Comparison of ENCODE assay signal across 8 cellular contexts in genomic region chr9:120875954-120876841, GRCh38. TPM values are rescaled to one million over a fixed set of nuclear protein-coding genes. Genes with fewer than 3 reads are reported as not detected.
DNase-seq lines count a peak whose midpoint lies in the region; ATAC-seq and TF ChIP-seq lines count a peak whose summit lies in the region.

No MANE protein-coding gene starts in this region.

- DNase-seq in CMK (ENCODE audit: low read depth) (peak; percentile 59), HL-60 (ENCODE audit: low read depth in 1 of 2, low spot score in 1 of 2) (peak; percentile 88 to 98), NOMO-1 treated with dmso at 0.1 percent for 144 hours (lab: John Stamatoyannopoulos, UW; ENCODE audit: unreplicated experiment) (peak; percentile 97), epidermal melanocyte (ENCODE audit: insufficient read length, low spot score) (peak; percentile 83), mucosa of descending colon (peak; percentile 83 to 92 (median 90))
- peak; percentile 78 for DNase-seq in activated CD8-positive, alpha-beta memory T cell treated with anti-CD3 and anti-CD28 coated beads, Interleukin-2, amount 50 U/mL, for 4 hours
- peak; percentile 55 to 59 for DNase-seq in stimulated activated CD8-positive, alpha-beta memory T cell treated with anti-CD3 and anti-CD28 coated beads, Interleukin-4, amount 100 ng/mL, for 1 hour (ENCODE audit: low read depth in 2 of 2, low spot score in 1 of 2)

- peaks cover 5% of the 10 kb centered on the region for H3K4me1 ChIP-seq in mucosa of descending colon (ENCODE audit: low read depth)

- TF ChIP-seq CTCF in HL-60 (IDR thresholded peaks at IDR 0.05; ENCODE audit: insufficient read depth, low read length): no peak
- no peak for TF ChIP-seq CTCF in mucosa of descending colon (IDR thresholded peaks at IDR 0.05)

- peak; percentile 52 for ATAC-seq in GM19463 (IDR thresholded peaks at IDR 0.05; ENCODE audit: unreplicated experiment)
- ATAC-seq in mucosa of descending colon: peak; percentile 82

- H3K4me3 ChIP-seq in HL-60 (replicated peaks; ENCODE audit: insufficient read depth, low read length) (peak overlapping the region; percentile 58), mucosa of descending colon (peak overlapping the region; percentile 50)

- H3K9me3 ChIP-seq in mucosa of descending colon: no peaks in the 10 kb centered on the region

- H3K27me3 ChIP-seq in HL-60 (ENCODE audit: insufficient read depth, poor library complexity, severe bottlenecking): no peaks in the 10 kb centered on the region

- H3K36me3 ChIP-seq in mucosa of descending colon (ENCODE audit: low read depth): no peaks in the 10 kb centered on the region

- intact Hi-C loops in mucosa of descending colon (cut with DNase I, micrococcal nuclease): loop anchor here (5.0 kb wide), 1 partner anchor 61 kb away; no protein-coding TSS in a partner anchor

- H3K27ac ChIP-seq in HL-60 (replicated peaks): peak overlapping the region; percentile 100

RNA-seq across cellular contexts. Expression of gene PHF19, which starts 0.8 kb away (rescaled TPM):
- total RNA-seq in mucosa of descending colon: 10 to 100 TPM in 2 of 3 donors, 1 to 10 TPM in 1; 9.8 to 33.6 (median 26.6) TPM

RNA-seq across cellular contexts. Expression of gene PSMD5, which starts 33.5 kb away (rescaled TPM):
- total RNA-seq in mucosa of descending colon: 10 to 100 TPM; 30.1 to 46.9 (median 32.3) TPM

RNA-seq across cellular contexts. Expression of gene TRAF1, which starts 50.4 kb away (rescaled TPM):
- total RNA-seq in mucosa of descending colon: 1 to 10 TPM; 2.9 to 5.5 (median 3.8) TPM

Comparison
In these comparisons a context has a peak if more than half of its experiments do, and no peak if none do; other contexts are left out.
1. Peak in every context shown above with its lines: DNase-seq, ATAC-seq, H3K4me3 ChIP-seq and H3K27ac ChIP-seq.